ENCODE assay signal across 11 cellular contexts in genomic region chr16:89200850-89201466, GRCh38. TPM values are rescaled to one million over a fixed set of nuclear protein-coding genes. Genes with fewer than 3 reads are reported as not detected.
DNase-seq lines count a peak whose midpoint lies in the region; ATAC-seq, FAIRE-seq and TF ChIP-seq lines count a peak whose summit lies in the region.
"Had no signal": no experiment of that assay in that cellular context is flagged by ENCODE, and none has a peak within 500 bp of the region (broad histone marks: within the 10 kb centered on the region; RNA-seq: fewer than 3 reads in every experiment).

No MANE protein-coding gene starts in this region.

- H3K23ac ChIP-seq in mesenchymal stem cell (ENCODE audit: low read length in 2 of 2), result peak overlapping the region in 1 of 2 experiments; percentile 88

- no peak overlapping the region for H4K91ac ChIP-seq in mesenchymal stem cell (ENCODE audit: low read length)

- H3K9ac ChIP-seq in mesenchymal stem cell (ENCODE audit: low read length), result no peak overlapping the region

- peak overlapping the region; percentile 91 for H3K4me2 ChIP-seq in mesenchymal stem cell (ENCODE audit: low read length, poor library complexity, severe bottlenecking)

- no peak overlapping the region for H2BK120ac ChIP-seq in mesenchymal stem cell (ENCODE audit: low read depth, low read length)

- H2BK15ac ChIP-seq in mesenchymal stem cell (ENCODE audit: low read depth, poor library complexity, severe bottlenecking), result no peak overlapping the region

- peaks cover 21 to 22% of the 10 kb centered on the region in 2 donors for H3K27me3 Mint-ChIP-seq in natural killer cell (ENCODE audit: low read depth in 2 of 2)
- H3K27me3 Mint-ChIP-seq in natural killer cell treated with Interleukin-12 subunit alpha and Interleukin-12 subunit beta and Interleukin-15 and Interleukin-18, amount 100 ng/mL, for 72 hours, result peaks cover 20 to 27% of the 10 kb centered on the region in 2 donors
- peaks cover 52% of the 10 kb centered on the region for H3K27me3 Mint-ChIP-seq in central memory CD8-positive, alpha-beta T cell
- peaks cover 34% of the 10 kb centered on the region for H3K27me3 Mint-ChIP-seq in activated CD4-positive, alpha-beta memory T cell treated with anti-CD3 and anti-CD28 coated beads for 36 hours

- no peaks in the 10 kb centered on the region for H3K9me3 Mint-ChIP-seq in natural killer cell
- H3K9me3 Mint-ChIP-seq in natural killer cell treated with Interleukin-12 subunit alpha and Interleukin-12 subunit beta and Interleukin-15 and Interleukin-18, amount 100 ng/mL, for 72 hours, result no peaks in the 10 kb centered on the region
- no peaks in the 10 kb centered on the region for H3K9me3 Mint-ChIP-seq in central memory CD8-positive, alpha-beta T cell
- H3K9me3 Mint-ChIP-seq in activated CD4-positive, alpha-beta memory T cell treated with anti-CD3 and anti-CD28 coated beads for 36 hours, result no peaks in the 10 kb centered on the region

- peaks cover 0 to 7% of the 10 kb centered on the region in 2 experiments for H3K36me3 ChIP-seq in mesenchymal stem cell (ENCODE audit: control insufficient read depth in 1 of 2, insufficient read depth in 2 of 2, low read depth in 1 of 2, low read length in 2 of 2)
- H3K36me3 ChIP-seq: colonic mucosa had no signal

- CTCF ChIA-PET in activated CD4-positive, alpha-beta memory T cell treated with anti-CD3 and anti-CD28 coated beads for 36 hours (lab: Charles Lee), result no interaction called here

- peak overlapping the region in 1 of 2 experiments; percentile 40 for H3K4me3 ChIP-seq in mesenchymal stem cell (ENCODE audit: insufficient read depth in 1 of 2, low read depth in 1 of 2, low read length in 2 of 2)
- H3K4me3 ChIP-seq: colonic mucosa had no signal

- H3K79me1 ChIP-seq in mesenchymal stem cell (replicated peaks; ENCODE audit: low read length, poor library complexity, severe bottlenecking), result no peaks in the 10 kb centered on the region

- H3K36me3 Mint-ChIP-seq in natural killer cell, result no peaks in the 10 kb centered on the region
- peaks cover 7% of the 10 kb centered on the region for H3K36me3 Mint-ChIP-seq in natural killer cell treated with Interleukin-12 subunit alpha and Interleukin-12 subunit beta and Interleukin-15 and Interleukin-18, amount 100 ng/mL, for 72 hours
- peaks cover 8% of the 10 kb centered on the region for H3K36me3 Mint-ChIP-seq in central memory CD8-positive, alpha-beta T cell (ENCODE audit: insufficient read depth)
- no peaks in the 10 kb centered on the region for H3K36me3 Mint-ChIP-seq in activated CD4-positive, alpha-beta memory T cell treated with anti-CD3 and anti-CD28 coated beads for 36 hours

- H3K4me3 Mint-ChIP-seq in natural killer cell, result peak overlapping the region; percentile 52
- no peak overlapping the region for H3K4me3 Mint-ChIP-seq in natural killer cell treated with Interleukin-12 subunit alpha and Interleukin-12 subunit beta and Interleukin-15 and Interleukin-18, amount 100 ng/mL, for 72 hours
- H3K4me3 Mint-ChIP-seq in central memory CD8-positive, alpha-beta T cell, result peak overlapping the region; percentile 25
- no peak overlapping the region for H3K4me3 Mint-ChIP-seq in activated CD4-positive, alpha-beta memory T cell treated with anti-CD3 and anti-CD28 coated beads for 36 hours

- peaks cover 44 to 66% of the 10 kb centered on the region in 2 experiments for H3K27me3 ChIP-seq in mesenchymal stem cell (ENCODE audit: control insufficient read depth in 1 of 2, insufficient read depth in 1 of 2, low read length in 2 of 2)

- H2BK12ac ChIP-seq in mesenchymal stem cell (ENCODE audit: low read length in 2 of 2), result no peak overlapping the region

- no peak for FAIRE-seq in GM12892 (lab: Jason Lieb, UNC)

- POLR2A ChIA-PET in activated CD4-positive, alpha-beta memory T cell treated with anti-CD3 and anti-CD28 coated beads for 36 hours (lab: Charles Lee), result interaction anchor here (1.4 kb wide), 1 partner anchor 8 kb away, joined by 3 read pairs; no protein-coding TSS in a partner anchor

- TF ChIP-seq POLR2A in GM12892 (IDR thresholded peaks at IDR 0.05; ENCODE audit: low read depth, low read length), result no peak

- TF ChIP-seq CTCF in natural killer cell (IDR thresholded peaks at IDR 0.05), result no peak

- H2AFZ ChIP-seq in mesenchymal stem cell (ENCODE audit: low read depth, low read length), result peak overlapping the region; percentile 77

- H3K27ac Mint-ChIP-seq in natural killer cell, result no peak overlapping the region
- no peak overlapping the region for H3K27ac Mint-ChIP-seq in natural killer cell treated with Interleukin-12 subunit alpha and Interleukin-12 subunit beta and Interleukin-15 and Interleukin-18, amount 100 ng/mL, for 72 hours
- H3K27ac Mint-ChIP-seq in central memory CD8-positive, alpha-beta T cell (ENCODE audit: low read depth), result no peak overlapping the region
- no peak overlapping the region for H3K27ac Mint-ChIP-seq in activated CD4-positive, alpha-beta memory T cell treated with anti-CD3 and anti-CD28 coated beads for 36 hours

- peaks cover 3% of the 10 kb centered on the region for H3K9me3 ChIP-seq in mesenchymal stem cell (ENCODE audit: control insufficient read depth, low read length)
- H3K9me3 ChIP-seq: colonic mucosa had no signal

- no peak overlapping the region for H2AK5ac ChIP-seq in mesenchymal stem cell (ENCODE audit: low read length, severe bottlenecking)

- DNase-seq in natural killer cell, result no peak
- DNase-seq in natural killer cell treated with Interleukin-12 subunit alpha and Interleukin-12 subunit beta and Interleukin-15 and Interleukin-18, amount 100 ng/mL, for 72 hours (ENCODE audit: low spot score), result no peak
- no peak for DNase-seq in central memory CD8-positive, alpha-beta T cell (ENCODE audit: low spot score in 2 of 2)
- DNase-seq in mesenchymal stem cell, result no peak
- DNase-seq in NCI-H748 (lab: John Stamatoyannopoulos, UW; ENCODE audit: unreplicated experiment), result no peak
- DNase-seq in GM12892 (ENCODE audit: insufficient read length), result no peak
- DNase-seq in activated CD4-positive, alpha-beta memory T cell treated with anti-CD3 and anti-CD28 coated beads for 36 hours, result no peak
- DNase-seq in left colon, result no peak
- DNase-seq: DND-41 had no signal

- H3K18ac ChIP-seq in mesenchymal stem cell (ENCODE audit: low read depth in 1 of 2, low read length in 2 of 2), result peak overlapping the region in 1 of 2 experiments; percentile 69

- peaks cover 5% of the 10 kb centered on the region in 2 donors for H3K4me1 Mint-ChIP-seq in natural killer cell
- peaks cover 6 to 8% of the 10 kb centered on the region in 2 donors for H3K4me1 Mint-ChIP-seq in natural killer cell treated with Interleukin-12 subunit alpha and Interleukin-12 subunit beta and Interleukin-15 and Interleukin-18, amount 100 ng/mL, for 72 hours (ENCODE audit: low read depth in 2 of 2)
- H3K4me1 Mint-ChIP-seq in central memory CD8-positive, alpha-beta T cell, result peaks cover 10% of the 10 kb centered on the region
- H3K4me1 Mint-ChIP-seq in activated CD4-positive, alpha-beta memory T cell treated with anti-CD3 and anti-CD28 coated beads for 36 hours (ENCODE audit: low read depth), result peaks cover 18% of the 10 kb centered on the region

- H3K4me1 ChIP-seq in mesenchymal stem cell (ENCODE audit: control insufficient read depth, insufficient read depth, low read depth, low read length), result peaks cover 17% of the 10 kb centered on the region
- H3K4me1 ChIP-seq: colonic mucosa had no signal

- no peak overlapping the region for H3K4ac ChIP-seq in mesenchymal stem cell (ENCODE audit: low read depth in 1 of 2, low read length in 2 of 2)

- intact Hi-C loops in natural killer cell (cut with micrococcal nuclease) (no loop called here), left colon (cut with DNase I, micrococcal nuclease) (no loop called here)
- intact Hi-C loops in activated CD4-positive, alpha-beta memory T cell treated with anti-CD3 and anti-CD28 coated beads for 36 hours (cut with micrococcal nuclease), result no loop called here

- H4K8ac ChIP-seq in mesenchymal stem cell (ENCODE audit: low read length), result no peak overlapping the region

- peak in 1 of 3 donors; percentile 7 for ATAC-seq in natural killer cell
- ATAC-seq in natural killer cell treated with Interleukin-12 subunit alpha and Interleukin-12 subunit beta and Interleukin-15 and Interleukin-18, amount 100 ng/mL, for 72 hours, result no peak
- no peak for ATAC-seq in central memory CD8-positive, alpha-beta T cell (replicated peaks; ENCODE audit: extremely low read depth, poor library complexity, severe bottlenecking)
- no peak for ATAC-seq in left colon

- no peak overlapping the region for H3K27ac ChIP-seq in mesenchymal stem cell (ENCODE audit: low read length, poor library complexity, severe bottlenecking)
- H3K27ac ChIP-seq: colonic mucosa had no signal

- 5% methylated on average over 46 of the region's 68 CpGs for WGBS in mesenchymal stem cell

- peak overlapping the region in 1 of 2 experiments; percentile 21 for H3K14ac ChIP-seq in mesenchymal stem cell (ENCODE audit: low read length in 2 of 2)

- no peak overlapping the region for H2BK5ac ChIP-seq in mesenchymal stem cell (ENCODE audit: low read depth, low read length, poor library complexity, severe bottlenecking)

RNA-seq across cellular contexts. Expression of gene SLC22A31, which starts 0.6 kb away (rescaled TPM):
- total RNA-seq in natural killer cell (under 1 TPM in 1 of 3 donors, not detected in 2; 0.75 TPM), left colon (under 1 TPM; 0.34 to 0.59 TPM)
- total RNA-seq in natural killer cell treated with Interleukin-12 subunit alpha and Interleukin-12 subunit beta and Interleukin-15 and Interleukin-18, amount 100 ng/mL, for 72 hours, result 1 to 10 TPM in 1 of 2 donors, under 1 TPM in 1; 0.53 to 1.2 TPM
- polyA plus RNA-seq in mesenchymal stem cell (2013, experiment 1 of 2), result 0.99 TPM
- 1.00 TPM for polyA plus RNA-seq in mesenchymal stem cell (2013, experiment 2 of 2)
- not detected for polyA plus RNA-seq in GM12892 (2012; ENCODE audit: missing spikeins)
- under 1 TPM; 0.39 to 0.45 TPM for total RNA-seq in activated CD4-positive, alpha-beta memory T cell treated with anti-CD3 and anti-CD28 coated beads for 36 hours
- total RNA-seq: lung microvascular endothelial cell had no signal

RNA-seq across cellular contexts. Expression of gene ZNF778, which starts 16.5 kb away (rescaled TPM):
- total RNA-seq in natural killer cell (10 to 100 TPM in 2 of 3 donors, 1 to 10 TPM in 1; 7.0 to 14.1 (median 11.8) TPM), left colon (1 to 10 TPM; 4.4 to 7.0 TPM)
- 10 to 100 TPM in 1 of 2 donors, 1 to 10 TPM in 1; 7.5 to 23.3 TPM for total RNA-seq in natural killer cell treated with Interleukin-12 subunit alpha and Interleukin-12 subunit beta and Interleukin-15 and Interleukin-18, amount 100 ng/mL, for 72 hours
- 3.8 TPM for polyA plus RNA-seq in mesenchymal stem cell (2013, experiment 1 of 2)
- 4.3 TPM for polyA plus RNA-seq in mesenchymal stem cell (2013, experiment 2 of 2)
- 3.6 TPM for polyA plus RNA-seq in GM12892 (2012; ENCODE audit: missing spikeins)
- total RNA-seq in activated CD4-positive, alpha-beta memory T cell treated with anti-CD3 and anti-CD28 coated beads for 36 hours, result 1 to 10 TPM; 7.4 to 7.9 TPM

RNA-seq across cellular contexts. Expression of gene CDH15, which starts 29.4 kb away (rescaled TPM):
- under 1 TPM in 1 of 3 donors, not detected in 2; 0.20 TPM for total RNA-seq in natural killer cell
- not detected for total RNA-seq in natural killer cell treated with Interleukin-12 subunit alpha and Interleukin-12 subunit beta and Interleukin-15 and Interleukin-18, amount 100 ng/mL, for 72 hours
- 0.43 TPM for polyA plus RNA-seq in mesenchymal stem cell (2013, experiment 1 of 2)
- polyA plus RNA-seq in mesenchymal stem cell (2013, experiment 2 of 2), result 0.37 TPM
- polyA plus RNA-seq in GM12892 (2012; ENCODE audit: missing spikeins), result 0.40 TPM
- not detected for total RNA-seq in activated CD4-positive, alpha-beta memory T cell treated with anti-CD3 and anti-CD28 coated beads for 36 hours
- total RNA-seq in left colon, result not detected
- total RNA-seq: colonic mucosa had no signal

Comparison
In these comparisons a context has a peak if more than half of its experiments do, and no peak if none do; other contexts are left out.
1. H3K4me3 Mint-ChIP-seq: peak in natural killer cell (single experiment) and central memory CD8-positive, alpha-beta T cell (single experiment); none in natural killer cell treated with Interleukin-12 subunit alpha and Interleukin-12 subunit beta and Interleukin-15 and Interleukin-18, amount 100 ng/mL, for 72 hours (single experiment) and activated CD4-positive, alpha-beta memory T cell treated with anti-CD3 and anti-CD28 coated beads for 36 hours (single experiment).